ENCODE assay signal across 15 cellular contexts in the genomic region with DNA sequence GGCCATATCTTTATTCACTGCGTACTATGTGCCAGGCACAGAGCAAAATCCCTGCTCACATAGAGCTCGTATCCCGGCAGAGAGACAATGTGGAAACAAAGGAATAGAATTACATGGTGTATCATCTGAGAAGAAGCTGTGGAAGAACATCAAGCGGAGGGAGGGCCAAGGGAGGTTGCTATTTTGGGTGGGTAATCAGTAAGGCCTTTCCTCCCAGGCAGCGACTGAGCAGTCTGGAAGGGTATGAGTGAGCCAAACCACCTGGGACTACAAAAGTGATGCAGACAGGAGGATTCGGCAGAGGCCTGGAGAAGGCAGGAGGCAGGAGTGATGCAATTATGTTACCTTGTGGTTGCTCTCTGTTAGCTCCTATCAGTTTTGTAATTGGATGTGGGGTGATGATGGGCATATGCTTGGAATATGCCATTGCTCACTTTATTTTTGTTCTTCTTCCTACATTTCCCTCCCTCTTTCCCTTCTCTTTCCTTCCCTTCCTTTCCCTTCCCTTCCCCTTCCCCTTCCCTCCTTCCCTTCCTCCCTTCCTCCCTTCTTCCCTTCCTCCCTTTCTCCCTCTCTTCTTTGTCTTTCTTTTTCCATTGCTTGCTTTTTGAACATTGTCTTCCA.
DNase-seq lines count a peak whose midpoint lies in the region; ATAC-seq and TF ChIP-seq lines count a peak whose summit lies in the region.
"Had no signal": no experiment of that assay in that cellular context is flagged by ENCODE, and none has a peak within 500 bp of the region (broad histone marks: within the 10 kb centered on the region; RNA-seq: fewer than 3 reads in every experiment).

No MANE protein-coding gene starts in this region.

- intact Hi-C loops in Calu3 (cut with micrococcal nuclease; ENCODE audit: unreplicated experiment) (no loop called here), natural killer cell (cut with micrococcal nuclease) (no loop called here)

- no peak overlapping the region for H3K4me3 ChIP-seq in choroid plexus epithelial cell (ENCODE audit: low read depth, low read length)
- H3K4me3 ChIP-seq: mucosa of descending colon had no signal

- peaks cover 10% of the 10 kb centered on the region for H3K4me1 Mint-ChIP-seq in Calu3 (ENCODE audit: low read depth, unreplicated experiment)
- H3K4me1 Mint-ChIP-seq in natural killer cell = no peaks in the 10 kb centered on the region
- H3K4me1 Mint-ChIP-seq: endodermal cell had no signal

- H3K27ac Mint-ChIP-seq in Calu3 (ENCODE audit: unreplicated experiment) = peak overlapping the region; percentile 28
- peak overlapping the region; percentile 80 to 82 for H3K27ac Mint-ChIP-seq in natural killer cell
- H3K27ac Mint-ChIP-seq: endodermal cell had no signal

- ATAC-seq in natural killer cell = no peak
- ATAC-seq: mucosa of descending colon, PC-3 had no signal

- no peak for TF ChIP-seq CTCF in Calu3 (IDR thresholded peaks at IDR 0.05; ENCODE audit: unreplicated experiment)
- no peak for TF ChIP-seq CTCF in choroid plexus epithelial cell (conservative IDR thresholded peaks at IDR 0.05; ENCODE audit: low read depth, low read length)
- no peak for TF ChIP-seq CTCF in natural killer cell (IDR thresholded peaks at IDR 0.05)

- H3K4me3 Mint-ChIP-seq in Calu3 (ENCODE audit: low read depth, unreplicated experiment) = no peak overlapping the region
- H3K4me3 Mint-ChIP-seq in natural killer cell = no peak overlapping the region
- H3K4me3 Mint-ChIP-seq: brain, endodermal cell had no signal

- CTCF ChIA-PET in Calu3 (lab: Charles Lee) = interaction anchor here (0.7 kb wide), 1 partner anchor 1006 kb away, joined by 3 read pairs; no protein-coding TSS in a partner anchor

- H3K9me3 Mint-ChIP-seq in Calu3 (ENCODE audit: low read depth, unreplicated experiment) (peaks cover 6% of the 10 kb centered on the region), natural killer cell (peaks cover 3% of the 10 kb centered on the region in 2 donors)

- H3K27me3 Mint-ChIP-seq in Calu3 (ENCODE audit: unreplicated experiment) = no peaks in the 10 kb centered on the region
- H3K27me3 Mint-ChIP-seq in natural killer cell (ENCODE audit: low read depth in 2 of 2) = no peaks in the 10 kb centered on the region
- H3K27me3 Mint-ChIP-seq: brain had no signal

- no TSS peak for BruUV-seq in Calu3 (replicated peaks; lab: Mats Ljungman, UMichigan)

- DNase-seq in NCI-H2107 treated with DMSO at 0.1 percent for 48 hours (lab: John Stamatoyannopoulos, UW; ENCODE audit: unreplicated experiment) = peak; percentile 16
- no peak for DNase-seq in NCI-H2107 (lab: John Stamatoyannopoulos, UW)
- no peak for DNase-seq in Calu3
- peak; percentile 23 for DNase-seq in choroid plexus epithelial cell (ENCODE audit: low read depth)
- no peak for DNase-seq in natural killer cell
- DNase-seq in NCI-H1105 (lab: John Stamatoyannopoulos, UW) = no peak
- no peak for DNase-seq in AG20443 (ENCODE audit: low spot score)
- DNase-seq in occipital lobe (lab: John Stamatoyannopoulos, UW) = no peak
- DNase-seq: COR-L47, endodermal cell, GDM1, mucosa of descending colon, NCI-H1694 had no signal

- H3K36me3 Mint-ChIP-seq in Calu3 (ENCODE audit: insufficient read depth, unreplicated experiment) (peaks cover 6% of the 10 kb centered on the region), natural killer cell (no peaks in the 10 kb centered on the region)

Comparison
In these comparisons a context has a peak if more than half of its experiments do, and no peak if none do; other contexts are left out.
1. DNase-seq: peak in NCI-H2107 treated with DMSO at 0.1 percent for 48 hours (single experiment) and choroid plexus epithelial cell (single experiment); none in NCI-H2107 (single experiment), Calu3 (single experiment), natural killer cell (single experiment), NCI-H1105 (single experiment), AG20443 (single experiment) and occipital lobe (single experiment).